Comparison of ENCODE assay signal across 8 cellular contexts in the genomic region with DNA sequence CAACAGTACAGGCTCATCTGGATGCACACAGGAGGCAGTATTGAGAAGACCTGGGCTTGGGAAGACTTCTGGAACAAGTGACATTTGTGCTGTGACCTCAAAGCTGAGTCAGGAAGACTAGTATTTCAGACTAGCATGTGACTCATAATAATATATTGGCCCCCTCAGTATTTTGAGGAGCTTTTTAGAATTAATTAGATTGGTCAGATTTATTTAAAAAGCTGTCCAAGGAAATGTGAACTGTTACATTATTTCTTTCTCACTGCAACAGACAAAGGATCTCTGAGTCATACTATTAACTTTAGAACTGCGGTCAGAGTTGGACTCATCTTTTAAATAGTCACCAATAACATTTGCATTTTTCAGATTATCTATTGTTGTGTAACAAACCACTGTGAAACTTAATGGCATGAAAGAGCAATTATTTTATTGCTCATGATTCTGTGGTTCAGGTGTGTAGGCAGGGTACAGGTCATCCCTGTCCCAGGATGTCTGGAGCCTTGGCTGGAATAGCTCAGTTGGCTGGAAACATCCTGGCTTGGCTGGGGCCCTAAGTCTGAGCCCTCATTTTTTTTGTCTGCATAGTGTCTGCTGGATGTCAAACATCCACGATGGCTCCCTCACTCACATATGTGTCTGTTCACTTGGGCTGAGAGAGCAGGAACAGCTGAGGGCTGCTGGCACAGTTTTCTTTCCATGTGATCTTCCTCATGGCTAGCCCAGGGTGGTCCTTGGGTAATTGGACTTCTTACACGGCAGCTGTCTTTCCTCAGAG. TPM values are rescaled to one million over a fixed set of nuclear protein-coding genes. Genes with fewer than 3 reads are reported as not detected.
DNase-seq lines count a peak whose midpoint lies in the region; ATAC-seq and TF ChIP-seq lines count a peak whose summit lies in the region.

No MANE protein-coding gene starts in this region.

- H3K4me1 ChIP-seq in sigmoid colon: peaks cover 0 to 21% (median 19%) of the 10 kb centered on the region in 4 donors

- H3K36me3 ChIP-seq in sigmoid colon: peaks cover 0 to 18% (median 0%) of the 10 kb centered on the region in 4 donors

- peak overlapping the region; percentile 35 to 82 (median 66) for H3K27ac ChIP-seq in sigmoid colon

- peak; percentile 81 for DNase-seq in GM03348 (ENCODE audit: low spot score)
- peak; percentile 27 for DNase-seq in HS-27A (ENCODE audit: low read depth)
- peak; percentile 97 for DNase-seq in epithelial cell of proximal tubule (ENCODE audit: low read depth)
- peak; percentile 90 for DNase-seq in sigmoid colon
- no peak for DNase-seq in GDM1 (lab: John Stamatoyannopoulos, UW)
- DNase-seq in RPMI8226: no peak
- DNase-seq in NOMO-1 treated with DMSO at 0.1 percent for 48 hours (lab: John Stamatoyannopoulos, UW; ENCODE audit: unreplicated experiment): no peak

- 73 to 81% methylated on average over 3 of the region's 3 CpGs for WGBS in sigmoid colon, 2 donors

- H3K9me3 ChIP-seq in sigmoid colon: no peaks in the 10 kb centered on the region

- intact Hi-C loops in sigmoid colon (cut with DNase I): loop anchor here (5.0 kb wide), 1 partner anchor 46 kb away; the partner anchor contains the start of gene MAP3K4

- ATAC-seq in GM21619 (IDR thresholded peaks at IDR 0.05; ENCODE audit: unreplicated experiment): peak; percentile 92

- no peaks in the 10 kb centered on the region for H3K27me3 ChIP-seq in sigmoid colon

- no peak for TF ChIP-seq POLR2A in sigmoid colon (IDR thresholded peaks at IDR 0.05)

- peak in 3 of 4 donors; percentile 8 to 18 (median 8) for TF ChIP-seq EP300 in sigmoid colon (IDR thresholded peaks at IDR 0.05)

- TF ChIP-seq CTCF in epithelial cell of proximal tubule (conservative IDR thresholded peaks at IDR 0.05; ENCODE audit: low read depth, low read length) (peak; percentile 44), sigmoid colon (IDR thresholded peaks at IDR 0.05) (no peak)

- H3K4me3 ChIP-seq in epithelial cell of proximal tubule (ENCODE audit: low read depth, low read length) (no peak overlapping the region), sigmoid colon (no peak overlapping the region)

RNA-seq across cellular contexts. Expression of gene MAP3K4, which starts 46.8 kb away (rescaled TPM):
- total RNA-seq in epithelial cell of proximal tubule: 31.9 and 85.7 TPM in 2 replicates
- 10 to 100 TPM; 22.7 to 79.2 (median 27.5) TPM for total RNA-seq in sigmoid colon
- polyA plus RNA-seq in sigmoid colon: 10 to 100 TPM in 1 of 3 donors, 1 to 10 TPM in 2; 4.6 to 12.7 (median 9.0) TPM

Comparison
In these comparisons a context has a peak if more than half of its experiments do, and no peak if none do; other contexts are left out.
1. DNase-seq: peak in GM03348 (single experiment), HS-27A (single experiment), epithelial cell of proximal tubule (single experiment) and sigmoid colon (single experiment); none in GDM1 (single experiment), RPMI8226 (single experiment) and NOMO-1 treated with DMSO at 0.1 percent for 48 hours (single experiment).